Comparison of ENCODE assay signal across 8 cellular contexts in the genomic region with DNA sequence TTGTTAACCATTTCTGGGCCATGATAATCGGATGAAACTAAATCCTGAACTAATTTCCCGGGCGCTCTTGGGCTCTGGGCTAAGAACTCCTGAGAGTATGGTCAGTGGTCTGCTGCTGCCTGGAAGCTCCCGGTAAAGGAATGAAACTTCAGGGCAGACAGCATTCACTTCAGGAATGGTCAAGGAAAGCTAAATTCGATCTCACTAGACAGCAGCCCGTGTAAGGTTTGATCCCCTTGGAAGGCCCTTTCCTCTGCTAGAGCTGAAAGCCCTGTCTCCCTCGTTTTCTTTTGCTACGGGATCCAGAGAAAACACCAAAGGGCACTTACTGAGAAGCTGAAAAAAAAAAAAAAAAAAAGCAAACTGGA. TPM values are rescaled to one million over a fixed set of nuclear protein-coding genes. Genes with fewer than 3 reads are reported as not detected.
DNase-seq lines count a peak whose midpoint lies in the region; ATAC-seq and TF ChIP-seq lines count a peak whose summit lies in the region.

No MANE protein-coding gene starts in this region.

- H3K4me3 ChIP-seq in right atrium auricular region (peak overlapping the region; percentile 60 to 67), mammary epithelial cell (replicated peaks in 1 of 3; ENCODE audit: insufficient read depth in 1 of 3, low read depth in 2 of 3, low read length in 3 of 3) (peak overlapping the region; percentile 63 to 92 (median 83)), mesodermal cell (ENCODE audit: extremely low read depth, insufficient read depth, low read length, poor library complexity, severe bottlenecking) (peak overlapping the region; percentile 97), vagina (peak overlapping the region; percentile 76 to 95)

- WGBS in mammary epithelial cell (ENCODE audit: low coverage, missing lambda C conversion rate), result 17% methylated on average over 5 of the region's 8 CpGs
- WGBS in mesodermal cell (ENCODE audit: insufficient coverage in 2 of 2), 2 experiments, result 40 to 41% methylated on average over 8 of the region's 8 CpGs

- peak overlapping the region; percentile 92 for H3K4me2 ChIP-seq in mammary epithelial cell (ENCODE audit: insufficient read depth, low read depth, low read length)

- peaks cover 24% of the 10 kb centered on the region for H3K79me2 ChIP-seq in mammary epithelial cell (ENCODE audit: insufficient read depth, low read length)

- dilution Hi-C loops in mammary epithelial cell (cut with HindIII; ENCODE audit: low sequenced_read_pairs), result loop anchor here (25.0 kb wide), 1 partner anchor 194 kb away; a partner anchor contains a TSS

- in situ Hi-C loops in mammary epithelial cell (cut with MboI; ENCODE audit: low sequenced_read_pairs in 2 of 2), result loop anchor here in 1 of 2 donors (25.0 kb wide), 2 partner anchors 294 to 444 kb away; a partner anchor contains a TSS

- peaks cover 16% of the 10 kb centered on the region for H3K36me3 ChIP-seq in right atrium auricular region
- peaks cover 3% of the 10 kb centered on the region for H3K36me3 ChIP-seq in mammary epithelial cell (ENCODE audit: insufficient read depth, low read length)
- peaks cover 2% of the 10 kb centered on the region for H3K36me3 ChIP-seq in mesodermal cell (ENCODE audit: control insufficient read depth, insufficient read depth, low read length)
- peaks cover 0 to 9% of the 10 kb centered on the region in 2 donors for H3K36me3 ChIP-seq in vagina

- H4K20me1 ChIP-seq in mammary epithelial cell (ENCODE audit: insufficient read depth, low read length), result no peaks in the 10 kb centered on the region

- intact Hi-C loops in left cardiac atrium (cut with DNase I) (loop anchor here in 1 of 2 donors (5.0 kb wide), 2 partner anchors 34 to 49 kb away; a partner anchor contains a TSS), mammary epithelial cell (cut with micrococcal nuclease) (loop anchor here (2.0 to 5.0 kb wide), 3 partner anchors 39 to 462 kb away; a partner anchor contains a TSS), vagina (cut with DNase I) (loop anchor here (5.0 kb wide), 1 partner anchor 49 kb away; a partner anchor contains a TSS)

- peak overlapping the region; percentile 100 for H2AFZ ChIP-seq in mammary epithelial cell (ENCODE audit: low read depth, low read length)

- CTCF ChIA-PET in mammary epithelial cell (lab: Charles Lee; ENCODE audit: low non-redundant PET), result interaction anchor here (0.6 kb wide), 1 partner anchor 319 kb away, joined by 5 read pairs; no protein-coding TSS in a partner anchor

- DNase-seq in right atrium auricular region (ENCODE audit: low spot score) (no peak), left cardiac atrium (no peak), mammary epithelial cell (no peak), vagina (ENCODE audit: extremely low spot score in 2 of 2) (no peak), GM10266 (ENCODE audit: extremely low spot score) (no peak)

- H3K27ac ChIP-seq in right atrium auricular region (peak overlapping the region; percentile 80 to 89), mammary epithelial cell (ENCODE audit: insufficient read depth, low read depth, low read length) (peak overlapping the region; percentile 4), mesodermal cell (ENCODE audit: low read depth, low read length, severe bottlenecking) (no peak overlapping the region), vagina (peak overlapping the region; percentile 90)

- no peak for TF ChIP-seq POLR2A in vagina (IDR thresholded peaks at IDR 0.05)

- no TSS peak for BruUV-seq in mammary epithelial cell (replicated peaks; lab: Mats Ljungman, UMichigan)

- H3K9me3 ChIP-seq in right atrium auricular region, result no peaks in the 10 kb centered on the region
- no peaks in the 10 kb centered on the region for H3K9me3 ChIP-seq in mammary epithelial cell (replicated peaks; ENCODE audit: insufficient read depth, low read length)
- H3K9me3 ChIP-seq in mesodermal cell (ENCODE audit: control insufficient read depth, low read length), result no peaks in the 10 kb centered on the region
- H3K9me3 ChIP-seq in vagina, result no peaks in the 10 kb centered on the region

- H3K27me3 ChIP-seq in right atrium auricular region (no peaks in the 10 kb centered on the region), mammary epithelial cell (ENCODE audit: insufficient read depth, low read length) (no peaks in the 10 kb centered on the region), vagina (no peaks in the 10 kb centered on the region)

- TF ChIP-seq CTCF in right atrium auricular region (IDR thresholded peaks at IDR 0.05), result no peak
- no peak for TF ChIP-seq CTCF in mammary epithelial cell (conservative IDR thresholded peaks at IDR 0.05 in 1 of 2, IDR thresholded peaks at IDR 0.05 in 1 of 2; ENCODE audit: extremely low read depth in 1 of 2, insufficient read depth in 1 of 2, low read depth in 1 of 2, low read length in 2 of 2)
- no peak for TF ChIP-seq CTCF in vagina (IDR thresholded peaks at IDR 0.05)
- no peak for TF ChIP-seq CTCF in GM10266 (IDR thresholded peaks at IDR 0.05; ENCODE audit: control insufficient read depth, insufficient read depth, low read depth, missing control alignments)

- H3K9ac ChIP-seq in mammary epithelial cell (ENCODE audit: insufficient read depth, low read length), result peak overlapping the region; percentile 59

- ATAC-seq in left cardiac atrium, result no peak
- no peak for ATAC-seq in HG02840 (IDR thresholded peaks at IDR 0.05; ENCODE audit: low FRiP score, unreplicated experiment)
- no peak for ATAC-seq in GM19023 (IDR thresholded peaks at IDR 0.05; ENCODE audit: unreplicated experiment)

- H3K4me1 ChIP-seq in right atrium auricular region (peaks cover 0 to 33% of the 10 kb centered on the region in 2 donors), mammary epithelial cell (ENCODE audit: insufficient read depth, low read length) (peaks cover 6% of the 10 kb centered on the region), mesodermal cell (ENCODE audit: control insufficient read depth, insufficient read depth, low read length, poor library complexity, severe bottlenecking) (peaks cover 5% of the 10 kb centered on the region), vagina (peaks cover 15% of the 10 kb centered on the region)

RNA-seq across cellular contexts. Expression of a gene that starts 0.7 kb away (rescaled TPM):
- total RNA-seq in right atrium auricular region, result 10 to 100 TPM; 35.7 to 68.6 TPM
- 10 to 100 TPM; 47.3 to 50.0 TPM for total RNA-seq in left cardiac atrium
- total RNA-seq in mammary epithelial cell, result 10 to 100 TPM; 20.4 to 20.7 TPM
- polyA plus RNA-seq in mammary epithelial cell, result 18.2 TPM
- polyA minus RNA-seq in mammary epithelial cell, result 7.3 TPM
- polyA plus RNA-seq in mesodermal cell (2013, experiment 1 of 2), result 15.1 TPM
- polyA plus RNA-seq in mesodermal cell (2013, experiment 2 of 2), result 13.2 TPM
- 16.9 TPM for total RNA-seq in vagina

RNA-seq across cellular contexts. Expression of a gene that starts 26.8 kb away (rescaled TPM):
- total RNA-seq in right atrium auricular region (1 to 10 TPM in 1 of 2 donors, under 1 TPM in 1; 0.37 to 1.4 TPM), left cardiac atrium (1 to 10 TPM; 1.2 to 1.4 TPM), mammary epithelial cell (1 to 10 TPM; 1.5 to 1.7 TPM), vagina (1.2 TPM)
- 0.25 TPM for polyA plus RNA-seq in mammary epithelial cell
- not detected for polyA minus RNA-seq in mammary epithelial cell
- polyA plus RNA-seq in mesodermal cell (2013, experiment 1 of 2), result 3.5 TPM
- polyA plus RNA-seq in mesodermal cell (2013, experiment 2 of 2), result 4.5 TPM

RNA-seq across cellular contexts. Expression of a gene that starts 37.5 kb away (rescaled TPM):
- total RNA-seq in right atrium auricular region, result 100 to 1,000 TPM; 111 to 193 TPM
- 100 to 1,000 TPM; 202 to 260 TPM for total RNA-seq in left cardiac atrium
- total RNA-seq in mammary epithelial cell, result 10 to 100 TPM; 63.2 to 82.0 TPM
- 61.6 TPM for polyA plus RNA-seq in mammary epithelial cell
- 86.4 TPM for polyA minus RNA-seq in mammary epithelial cell
- 71.5 TPM for polyA plus RNA-seq in mesodermal cell (2013, experiment 1 of 2)
- 65.3 TPM for polyA plus RNA-seq in mesodermal cell (2013, experiment 2 of 2)
- 29.0 TPM for total RNA-seq in vagina

RNA-seq across cellular contexts. Expression of a gene that starts 46.5 kb away (rescaled TPM):
- total RNA-seq in right atrium auricular region, result not detected
- total RNA-seq in left cardiac atrium, result not detected
- not detected for total RNA-seq in mammary epithelial cell
- not detected for polyA plus RNA-seq in mammary epithelial cell
- not detected for polyA minus RNA-seq in mammary epithelial cell
- not detected for polyA plus RNA-seq in mesodermal cell (2013, experiment 1 of 2)
- polyA plus RNA-seq in mesodermal cell (2013, experiment 2 of 2), result not detected
- total RNA-seq in vagina, result not detected

RNA-seq across cellular contexts. Expression of a gene that starts 50.8 kb away (rescaled TPM):
- total RNA-seq in right atrium auricular region (10 to 100 TPM; 11.6 to 13.9 TPM), left cardiac atrium (10 to 100 TPM in 1 of 2 donors, 1 to 10 TPM in 1; 7.2 to 10.7 TPM), mammary epithelial cell (10 to 100 TPM; 20.3 to 24.7 TPM), vagina (21.4 TPM)
- polyA plus RNA-seq in mammary epithelial cell, result 12.5 TPM
- polyA minus RNA-seq in mammary epithelial cell, result 22.9 TPM
- 19.2 TPM for polyA plus RNA-seq in mesodermal cell (2013, experiment 1 of 2)
- 20.4 TPM for polyA plus RNA-seq in mesodermal cell (2013, experiment 2 of 2)
